ENCODE assay signal across 21 cellular contexts in the genomic region with DNA sequence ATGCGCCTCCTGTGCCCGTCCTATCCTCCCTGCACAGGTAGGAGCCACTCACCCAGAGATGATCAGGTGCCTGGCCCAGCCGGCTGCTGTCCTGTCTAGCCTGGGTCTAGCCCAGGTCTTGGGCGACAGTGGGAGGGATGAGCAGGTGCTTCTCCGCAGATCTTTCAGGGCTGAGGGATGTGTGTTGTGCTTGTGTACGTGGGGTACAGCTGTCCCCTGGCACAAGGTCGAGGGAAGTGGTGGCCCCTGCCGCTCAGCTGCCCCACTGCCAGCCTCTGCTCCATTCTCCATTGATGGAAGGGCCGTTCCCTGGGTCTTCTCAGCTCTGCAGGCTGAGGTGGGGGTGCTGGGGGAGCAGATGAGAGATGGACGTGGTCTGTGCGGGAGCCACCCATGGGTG. TPM values are rescaled to one million over a fixed set of nuclear protein-coding genes. Genes with fewer than 3 reads are reported as not detected.
DNase-seq lines count a peak whose midpoint lies in the region; ATAC-seq and TF ChIP-seq lines count a peak whose summit lies in the region.
"Had no signal": no experiment of that assay in that cellular context is flagged by ENCODE, and none has a peak within 500 bp of the region (broad histone marks: within the 10 kb centered on the region; RNA-seq: fewer than 3 reads in every experiment).

No MANE protein-coding gene starts in this region.

- no peaks in the 10 kb centered on the region for H3K9me3 Mint-ChIP-seq in chondrocyte (ENCODE audit: low read depth)
- H3K9me3 Mint-ChIP-seq in stimulated activated effector memory CD8-positive, alpha-beta T cell treated with anti-CD3 and anti-CD28 coated beads, Interleukin-12 subunit alpha, Interleukin-12 subunit beta, amount 100 ng/mL, for 72 hours, result no peaks in the 10 kb centered on the region
- no peaks in the 10 kb centered on the region for H3K9me3 Mint-ChIP-seq in H9
- H3K9me3 Mint-ChIP-seq: CD4-positive, alpha-beta T cell; CD8-positive, alpha-beta T cell had no signal

- intact Hi-C loops in lower leg skin (cut with DNase I; ENCODE audit: low total_unique reads), result no loop called here

- H2AFZ ChIP-seq in osteoblast (ENCODE audit: low read length) (no peak overlapping the region), H9 (ENCODE audit: low read length) (no peak overlapping the region)

- H3K27me3 Mint-ChIP-seq in chondrocyte (ENCODE audit: low read depth), result no peaks in the 10 kb centered on the region
- no peaks in the 10 kb centered on the region; the same call in 1 of the 2 replicates for H3K27me3 Mint-ChIP-seq in H9 (ENCODE audit: low read depth)
- H3K27me3 Mint-ChIP-seq: B cell had no signal

- H3K4me1 ChIP-seq in osteoblast (ENCODE audit: insufficient read depth, low read length) (no peaks in the 10 kb centered on the region), H9 (ENCODE audit: insufficient read depth, low read length) (no peaks in the 10 kb centered on the region)
- H3K4me1 ChIP-seq: A549, Caco-2 had no signal

- no peak for ATAC-seq in stimulated activated effector memory CD8-positive, alpha-beta T cell treated with anti-CD3 and anti-CD28 coated beads, Interleukin-12 subunit alpha, Interleukin-12 subunit beta, amount 100 ng/mL, for 72 hours
- ATAC-seq: A549; CD8-positive, alpha-beta T cell; GM12878 had no signal

- no peaks in the 10 kb centered on the region for H3K4me1 Mint-ChIP-seq in chondrocyte (ENCODE audit: low read depth)
- H3K4me1 Mint-ChIP-seq in stimulated activated effector memory CD8-positive, alpha-beta T cell treated with anti-CD3 and anti-CD28 coated beads, Interleukin-12 subunit alpha, Interleukin-12 subunit beta, amount 100 ng/mL, for 72 hours, result peaks cover 6% of the 10 kb centered on the region
- peaks cover 0 to 3% of the 10 kb centered on the region in 2 experiments; a peak in 2 of 4 replicates for H3K4me1 Mint-ChIP-seq in H9
- H3K4me1 Mint-ChIP-seq: B cell had no signal

- no peak overlapping the region for H2BK120ac ChIP-seq in H9 (ENCODE audit: low read depth, low read length, poor library complexity, severe bottlenecking)

- no peak overlapping the region for H3K23ac ChIP-seq in H9 (ENCODE audit: insufficient read length, low read depth, low read length)

- H3K27ac Mint-ChIP-seq in chondrocyte (ENCODE audit: unreplicated experiment) (no peak overlapping the region), H9 (peak overlapping the region in 1 of 3 experiments; percentile 40; a peak in 1 of 7 replicates)
- peak overlapping the region; percentile 14 for H3K27ac Mint-ChIP-seq in stimulated activated effector memory CD8-positive, alpha-beta T cell treated with anti-CD3 and anti-CD28 coated beads, Interleukin-12 subunit alpha, Interleukin-12 subunit beta, amount 100 ng/mL, for 72 hours
- H3K27ac Mint-ChIP-seq: B cell; CD4-positive, alpha-beta T cell; CD8-positive, alpha-beta T cell had no signal

- H2AK5ac ChIP-seq in H9 (ENCODE audit: insufficient read length, low read length), result no peak overlapping the region

- no peak overlapping the region for H3K27ac ChIP-seq in osteoblast (ENCODE audit: low read depth, low read length)
- H3K27ac ChIP-seq in H9 (ENCODE audit: insufficient read length, low read depth, low read length), result no peak overlapping the region
- H3K27ac ChIP-seq: 22Rv1; A549; BLaER1 treated with 17β-estradiol and CSF1 and Interleukin-3, amounts not matched to agents 10 nM and 100 nM; C4-2B had no signal

- H3K56ac ChIP-seq in H9 (ENCODE audit: insufficient read length, low read depth, low read length), result no peak overlapping the region

- H3K9me3 ChIP-seq in osteoblast (ENCODE audit: low read depth, low read length) (no peaks in the 10 kb centered on the region), H9 (ENCODE audit: control insufficient read depth, low read depth, low read length) (no peaks in the 10 kb centered on the region)
- H3K9me3 ChIP-seq: A549; BLaER1 treated with 17β-estradiol and CSF1 and Interleukin-3, amounts not matched to agents 10 nM and 100 nM; Caco-2 had no signal

- TF ChIP-seq CTCF in chondrocyte (IDR thresholded peaks at IDR 0.05), result no peak
- no peak for TF ChIP-seq CTCF in osteoblast (IDR thresholded peaks at IDR 0.05; ENCODE audit: extremely low read depth, low read depth, low read length)
- no peak for TF ChIP-seq CTCF in H9 (conservative IDR thresholded peaks at IDR 0.05)
- TF ChIP-seq CTCF in lower leg skin (IDR thresholded peaks at IDR 0.05), result no peak

- H3K79me2 ChIP-seq in osteoblast (ENCODE audit: insufficient read depth, low read length) (peaks cover 10% of the 10 kb centered on the region), H9 (ENCODE audit: insufficient read depth, low read length) (no peaks in the 10 kb centered on the region)

- no peaks in the 10 kb centered on the region for H3K79me1 ChIP-seq in H9 (ENCODE audit: insufficient read depth, low read depth, low read length, poor library complexity, severe bottlenecking)

- no peak overlapping the region for H3K9ac ChIP-seq in H9 (ENCODE audit: extremely low read depth, insufficient read length, low read length)

- H3K4me3 Mint-ChIP-seq in chondrocyte (ENCODE audit: unreplicated experiment) (no peak overlapping the region), H9 (no peak overlapping the region)
- H3K4me3 Mint-ChIP-seq in stimulated activated effector memory CD8-positive, alpha-beta T cell treated with anti-CD3 and anti-CD28 coated beads, Interleukin-12 subunit alpha, Interleukin-12 subunit beta, amount 100 ng/mL, for 72 hours, result no peak overlapping the region
- H3K4me3 Mint-ChIP-seq: B cell; CD4-positive, alpha-beta T cell; CD8-positive, alpha-beta T cell had no signal

- DNase-seq in H7 (peak; percentile 31), chondrocyte (ENCODE audit: low spot score) (peak; percentile 77), osteoblast (ENCODE audit: insufficient read length, low spot score, missing footprints) (peak; percentile 74), NCI-H128 (lab: John Stamatoyannopoulos, UW; ENCODE audit: unreplicated experiment) (no peak), H9 (no peak), lower leg skin (ENCODE audit: low spot score in 2 of 2) (no peak), NCI-H526 treated with DMSO at 0.1 percent for 48 hours (lab: John Stamatoyannopoulos, UW) (no peak)
- DNase-seq in stimulated activated effector memory CD8-positive, alpha-beta T cell treated with anti-CD3 and anti-CD28 coated beads, Interleukin-12 subunit alpha, Interleukin-12 subunit beta, amount 100 ng/mL, for 72 hours (ENCODE audit: low spot score in 2 of 2), result no peak
- DNase-seq: AML-193; Caco-2; Calu3; CD4-positive, alpha-beta T cell; CD8-positive, alpha-beta T cell; DMS79 treated with DMSO at 0.1 percent for 48 hours; GF-D8 had no signal

- no peak overlapping the region for H2BK5ac ChIP-seq in H9 (ENCODE audit: insufficient read length, low read length)

- no peak overlapping the region for H2BK20ac ChIP-seq in H9 (ENCODE audit: low read depth, low read length, poor library complexity, severe bottlenecking)

- TF ChIP-seq POLR2A in lower leg skin (IDR thresholded peaks at IDR 0.05), result no peak

- H2BK15ac ChIP-seq in H9 (ENCODE audit: low read depth, low read length), result no peak overlapping the region

- H3K36me3 ChIP-seq in H7 (replicated peaks; ENCODE audit: control insufficient read depth, insufficient read depth, low read length), result peaks cover 2% of the 10 kb centered on the region
- H3K36me3 ChIP-seq in osteoblast (ENCODE audit: insufficient read depth, low read length), result peaks cover 56% of the 10 kb centered on the region

- no peak overlapping the region for H3K4ac ChIP-seq in H9 (ENCODE audit: low read depth, low read length)

- no peak overlapping the region; the same call in 1 of the 2 replicates for H3K14ac ChIP-seq in H9 (ENCODE audit: insufficient read depth, low read length)

- H3K18ac ChIP-seq in H9 (ENCODE audit: insufficient read length, low read depth, low read length), result no peak overlapping the region

- no CpG with 5 or more reads among the region's 11 CpGs for WGBS in H9 (ENCODE audit: extremely low coverage, insufficient read length, low lambda C conversion rate)
- WGBS in lower leg skin, 2 donors, result 92 to 93% methylated on average over 11 of the region's 11 CpGs

- peaks cover 16% of the 10 kb centered on the region for H4K20me1 ChIP-seq in osteoblast (ENCODE audit: insufficient read depth, low read length)
- H4K20me1 ChIP-seq in H9 (ENCODE audit: control insufficient read depth, insufficient read depth, insufficient read length), result no peaks in the 10 kb centered on the region
- H4K20me1 ChIP-seq: BLaER1 treated with 17β-estradiol and CSF1 and Interleukin-3, amounts not matched to agents 10 nM and 100 nM had no signal

- H3K4me2 ChIP-seq in osteoblast (ENCODE audit: insufficient read depth, low read length) (no peak overlapping the region), H9 (ENCODE audit: insufficient read depth, insufficient read length, low read length) (no peak overlapping the region)
- H3K4me2 ChIP-seq: A549; BLaER1 treated with 17β-estradiol and CSF1 and Interleukin-3, amounts not matched to agents 10 nM and 100 nM had no signal

- no peak overlapping the region for H3T11ph ChIP-seq in H9 (ENCODE audit: low read length)

- H4K8ac ChIP-seq in H9 (replicated peaks; ENCODE audit: insufficient read length, low read depth, low read length), result no peak overlapping the region

- H3K36me3 Mint-ChIP-seq in chondrocyte (ENCODE audit: low read depth), result peaks cover 28% of the 10 kb centered on the region
- no peaks in the 10 kb centered on the region for H3K36me3 Mint-ChIP-seq in stimulated activated effector memory CD8-positive, alpha-beta T cell treated with anti-CD3 and anti-CD28 coated beads, Interleukin-12 subunit alpha, Interleukin-12 subunit beta, amount 100 ng/mL, for 72 hours
- peaks cover 22 to 80% (median 75%) of the 10 kb centered on the region in 3 experiments; a peak in 6 of 7 replicates for H3K36me3 Mint-ChIP-seq in H9 (ENCODE audit: insufficient read depth in 1 of 3, low read depth in 3 of 3)
- H3K36me3 Mint-ChIP-seq: CD8-positive, alpha-beta T cell had no signal

- no peak overlapping the region for H3K4me3 ChIP-seq in H7 (ENCODE audit: insufficient read depth, low read depth, low read length)
- H3K4me3 ChIP-seq in osteoblast (ENCODE audit: insufficient read depth, low read length), result no peak overlapping the region
- no peak overlapping the region for H3K4me3 ChIP-seq in lower leg skin (ENCODE audit: low read depth, poor library complexity, severe bottlenecking)
- H3K4me3 ChIP-seq: A549; BLaER1 treated with 17β-estradiol and CSF1 and Interleukin-3, amounts not matched to agents 10 nM and 100 nM; GM12878 had no signal

- H4K91ac ChIP-seq in H9 (ENCODE audit: insufficient read length, low read depth, low read length), result no peak overlapping the region

- H3K27me3 ChIP-seq in H7 (ENCODE audit: control insufficient read depth, insufficient read depth, low read length), result no peaks in the 10 kb centered on the region
- H3K27me3 ChIP-seq in osteoblast (ENCODE audit: insufficient read depth, low read length), result no peaks in the 10 kb centered on the region
- no peaks in the 10 kb centered on the region for H3K27me3 ChIP-seq in H9 (ENCODE audit: insufficient read depth, low read length)
- H3K27me3 ChIP-seq: BLaER1 treated with 17β-estradiol and CSF1 and Interleukin-3, amounts not matched to agents 10 nM and 100 nM had no signal

- no peaks in the 10 kb centered on the region for H3K23me2 ChIP-seq in H9 (ENCODE audit: insufficient read length, low read depth, low read length, poor library complexity, severe bottlenecking)

- H4K5ac ChIP-seq in H9 (ENCODE audit: insufficient read length, low read depth, low read length), result no peak overlapping the region

- no peak overlapping the region for H2BK12ac ChIP-seq in H9 (ENCODE audit: insufficient read length, low read depth, low read length)

RNA-seq across cellular contexts. Expression of a gene that starts 13.0 kb away (rescaled TPM):
- 12.5 and 14.8 TPM in 2 replicates for total RNA-seq in H7 (2014; rRNA removed; shearing (Covaris generic))
- total RNA-seq in chondrocyte, result 32.8 to 45.9 TPM (median 41.6 TPM) in 3 replicates
- 38.7 and 43.9 TPM in 2 replicates for total RNA-seq in osteoblast
- 32.5 and 35.1 TPM in 2 replicates for total RNA-seq in H9 (2021)
- total RNA-seq in lower leg skin, result 10 to 100 TPM in 2 of 4 donors, 1 to 10 TPM in 2; 3.8 to 16.3 (median 9.7) TPM

Comparison
In these comparisons a context has a peak if more than half of its experiments do, and no peak if none do; other contexts are left out.
1. DNase-seq: peak in H7 (single experiment), chondrocyte (single experiment) and osteoblast (single experiment); none in stimulated activated effector memory CD8-positive, alpha-beta T cell treated with anti-CD3 and anti-CD28 coated beads, Interleukin-12 subunit alpha, Interleukin-12 subunit beta, amount 100 ng/mL, for 72 hours (0 of 2), NCI-H128 (single experiment), H9 (single experiment), lower leg skin (0 of 2) and NCI-H526 treated with DMSO at 0.1 percent for 48 hours (single experiment).